Comparison of ENCODE assay signal across 21 cellular contexts in the genomic region with DNA sequence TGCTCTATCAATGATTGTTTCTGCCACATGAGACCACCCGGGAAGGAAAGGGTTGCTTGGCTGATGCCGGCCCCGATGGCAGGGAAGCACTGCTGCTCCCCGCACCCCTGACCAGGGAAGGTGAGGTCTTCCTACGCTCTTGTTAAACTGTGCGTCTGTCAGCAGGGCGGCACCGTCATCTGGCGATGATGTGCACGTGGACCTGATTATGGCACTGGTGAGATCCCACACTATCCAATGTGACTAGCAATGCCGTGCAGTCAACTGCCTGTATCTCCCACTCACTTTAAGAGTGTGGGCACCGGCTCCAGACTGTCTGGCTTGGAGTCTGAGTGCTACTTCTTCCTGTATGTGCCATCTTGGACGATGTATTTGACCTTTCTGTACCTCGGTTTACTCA.
DNase-seq lines count a peak whose midpoint lies in the region; FAIRE-seq and TF ChIP-seq lines count a peak whose summit lies in the region.
"Had no signal": no experiment of that assay in that cellular context is flagged by ENCODE, and none has a peak within 500 bp of the region (broad histone marks: within the 10 kb centered on the region; RNA-seq: fewer than 3 reads in every experiment).

No MANE protein-coding gene starts in this region.

- no peak for TF ChIP-seq POLR2A in H1 (IDR thresholded peaks at IDR 0.05; ENCODE audit: control extremely low read depth in 1 of 2, low read depth in 2 of 2, low read length in 2 of 2)

- no peak overlapping the region; the same call in 1 of the 2 replicates for H4K8ac ChIP-seq in H1 (ENCODE audit: extremely low read depth, insufficient read depth, low read length)

- no peaks in the 10 kb centered on the region for H3K36me3 ChIP-seq in bronchial epithelial cell (ENCODE audit: control insufficient read depth, insufficient read depth, low read length)
- H3K36me3 ChIP-seq in H1 (ENCODE audit: control insufficient read depth in 2 of 4, insufficient read depth in 4 of 4, low read length in 3 of 4): no peaks in the 10 kb centered on the region

- H3K79me2 ChIP-seq in H1 (ENCODE audit: control insufficient read depth in 1 of 2, insufficient read depth in 2 of 2, low read length in 2 of 2): no peaks in the 10 kb centered on the region

- no peak overlapping the region for H2AK5ac ChIP-seq in H1 (ENCODE audit: low read depth, low read length)

- TF ChIP-seq CTCF in bronchial epithelial cell (IDR thresholded peaks at IDR 0.05; ENCODE audit: insufficient read depth, low read length, severe bottlenecking) (no peak), H1 (IDR thresholded peaks at IDR 0.05; ENCODE audit: control extremely low read depth in 1 of 3, insufficient read depth in 1 of 3, low read depth in 1 of 3, low read length in 3 of 3) (no peak)

- no peak overlapping the region for H3K9ac ChIP-seq in H1 (replicated peaks in 1 of 4; ENCODE audit: extremely low read depth in 1 of 4, low read depth in 3 of 4, low read length in 3 of 4)
- H3K9ac ChIP-seq: GM23248 had no signal

- no peak for DNase-seq in activated naive CD4-positive, alpha-beta T cell treated with anti-CD3 and anti-CD28 coated beads for 36 hours
- DNase-seq in bronchial epithelial cell (ENCODE audit: low read depth) (no peak), H1 (ENCODE audit: low read depth in 1 of 2, low spot score in 2 of 2) (no peak), putamen (ENCODE audit: low spot score) (peak; percentile 64)
- DNase-seq in stimulated activated CD4-positive, alpha-beta T cell treated with anti-CD3 and anti-CD28 coated beads, Interleukin-4, amount 100 ng/mL, for 24 hours: no peak
- DNase-seq in stimulated activated CD8-positive, alpha-beta memory T cell treated with anti-CD3 and anti-CD28 coated beads, Interleukin-4, amount 100 ng/mL, for 48 hours: no peak
- DNase-seq: AML-193; CD4-positive, alpha-beta T cell; DMS153; DMS79; GDM1; GM23248; HCEC 1CT had no signal

- no peak overlapping the region for H2BK15ac ChIP-seq in H1 (ENCODE audit: low read length)

- H3K4me2 ChIP-seq in H1 (ENCODE audit: insufficient read depth in 1 of 2, low read depth in 2 of 2, low read length in 2 of 2): no peak overlapping the region

- H3K4me3 Mint-ChIP-seq in activated naive CD4-positive, alpha-beta T cell treated with anti-CD3 and anti-CD28 coated beads, Interleukin-2, amount 50 U/mL, for 24 hours: peak overlapping the region; percentile 49
- no peak overlapping the region for H3K4me3 Mint-ChIP-seq in activated naive CD4-positive, alpha-beta T cell treated with anti-CD3 and anti-CD28 coated beads for 36 hours
- H3K4me3 Mint-ChIP-seq: CD4-positive, alpha-beta T cell had no signal

- H3K14ac ChIP-seq in H1 (ENCODE audit: insufficient read length): no peak overlapping the region

- H3K23ac ChIP-seq in H1 (ENCODE audit: insufficient read length): no peak overlapping the region

- no peak overlapping the region for H2BK120ac ChIP-seq in H1 (replicated peaks; ENCODE audit: low read depth, low read length)

- TF ChIP-seq EP300 in H1 (IDR thresholded peaks at IDR 0.05; ENCODE audit: borderline replicate concordance in 1 of 2, low read depth in 2 of 2, low read length in 2 of 2): no peak

- H3K27ac ChIP-seq in H1 (ENCODE audit: low read depth, low read length): no peak overlapping the region
- H3K27ac ChIP-seq: 22Rv1, A549, C4-2B, GM23248, HL-60 had no signal

- H3K56ac ChIP-seq in H1 (replicated peaks; ENCODE audit: insufficient read length, low read depth, low read length): no peak overlapping the region

- no peak overlapping the region for H3K4me3 ChIP-seq in bronchial epithelial cell (ENCODE audit: low read depth, low read length)
- no peak overlapping the region for H3K4me3 ChIP-seq in H1 (ENCODE audit: extremely low read depth in 1 of 4, insufficient read depth in 2 of 4, low read depth in 3 of 4, low read length in 4 of 4)

- CTCF ChIA-PET in activated naive CD4-positive, alpha-beta T cell treated with anti-CD3 and anti-CD28 coated beads for 36 hours (lab: Charles Lee): no interaction called here
- CTCF ChIA-PET in H1 (lab: Charles Lee; ENCODE audit: partially characterized antibody): interaction anchor here (0.6 to 3.6 kb wide), 11 partner anchors 9 to 267 kb away, joined by 3 to 35 read pairs (median 5); no protein-coding TSS in a partner anchor

- H2BK20ac ChIP-seq in H1 (ENCODE audit: low read length): no peak overlapping the region

- H4K5ac ChIP-seq in H1 (ENCODE audit: insufficient read length, low read depth, low read length): no peak overlapping the region

- H3K23me2 ChIP-seq in H1 (ENCODE audit: low read depth, low read length): no peaks in the 10 kb centered on the region

- H4K20me1 ChIP-seq in H1 (replicated peaks in 1 of 2; ENCODE audit: control insufficient read depth in 1 of 2, insufficient read depth in 2 of 2, low read length in 2 of 2): no peaks in the 10 kb centered on the region

- intact Hi-C loops in activated naive CD4-positive, alpha-beta T cell treated with anti-CD3 and anti-CD28 coated beads for 36 hours (cut with micrococcal nuclease): loop anchor here (2.0 to 5.0 kb wide), 4 partner anchors 575 to 1530 kb away; no protein-coding TSS in a partner anchor

- no peak overlapping the region for H3K18ac ChIP-seq in H1 (ENCODE audit: extremely low read depth, low read length)

- WGBS in H1 (ENCODE audit: extremely low coverage in 1 of 2, insufficient coverage in 1 of 2, insufficient read length in 1 of 2, insufficient replicate concordance in 2 of 2, low coverage in 1 of 2, low lambda C conversion rate in 2 of 2, missing lambda C conversion rate in 1 of 2), 2 experiments: 94% methylated on average over 14 of the region's 14 CpGs; no CpG with 5 or more reads in 1 of the 2 experiments

- no peak overlapping the region for H2AFZ ChIP-seq in H1 (ENCODE audit: low read length)

- no peak overlapping the region for H3K4ac ChIP-seq in H1 (replicated peaks; ENCODE audit: insufficient read length, low read depth, low read length)

- TF ChIP-seq RAD21 in H1 (IDR thresholded peaks at IDR 0.05 in 1 of 2, conservative IDR thresholded peaks at IDR 0.05 in 1 of 2; ENCODE audit: low read depth in 2 of 2, low read length in 2 of 2): no peak

- no peaks in the 10 kb centered on the region for H3K36me3 Mint-ChIP-seq in activated naive CD4-positive, alpha-beta T cell treated with anti-CD3 and anti-CD28 coated beads, Interleukin-2, amount 50 U/mL, for 24 hours
- no peaks in the 10 kb centered on the region for H3K36me3 Mint-ChIP-seq in activated naive CD4-positive, alpha-beta T cell treated with anti-CD3 and anti-CD28 coated beads for 36 hours (ENCODE audit: low read depth)

- H3K4me1 Mint-ChIP-seq in activated naive CD4-positive, alpha-beta T cell treated with anti-CD3 and anti-CD28 coated beads, Interleukin-2, amount 50 U/mL, for 24 hours: no peaks in the 10 kb centered on the region
- peaks cover 4% of the 10 kb centered on the region for H3K4me1 Mint-ChIP-seq in activated naive CD4-positive, alpha-beta T cell treated with anti-CD3 and anti-CD28 coated beads for 36 hours (ENCODE audit: low read depth)

- H3K27me3 ChIP-seq in bronchial epithelial cell (ENCODE audit: control insufficient read depth, insufficient read depth, low read length): no peaks in the 10 kb centered on the region
- no peaks in the 10 kb centered on the region for H3K27me3 ChIP-seq in H1 (replicated peaks in 1 of 4; ENCODE audit: control insufficient read depth in 3 of 4, extremely low read depth in 1 of 4, insufficient read depth in 3 of 4, low read length in 3 of 4)

- peaks cover 0 to 8% (median 2%) of the 10 kb centered on the region in 4 experiments; a peak in 3 of 7 replicates for H3K4me1 ChIP-seq in H1 (replicated peaks in 1 of 4; ENCODE audit: control insufficient read depth in 3 of 4, insufficient read depth in 4 of 4, low read length in 3 of 4)
- H3K4me1 ChIP-seq: A549 had no signal

- POLR2A ChIA-PET in H1 (lab: Charles Lee; ENCODE audit: partially characterized antibody): no interaction called here

- H2BK5ac ChIP-seq in H1 (ENCODE audit: low read depth, low read length): no peak overlapping the region

- FAIRE-seq in bronchial epithelial cell (lab: Jason Lieb, UNC): peak; percentile 76
- FAIRE-seq in H1 (lab: Jason Lieb, UNC): no peak
- FAIRE-seq: A549, GM12892, GM18507, H54 had no signal

- H3K27me3 Mint-ChIP-seq in activated naive CD4-positive, alpha-beta T cell treated with anti-CD3 and anti-CD28 coated beads, Interleukin-2, amount 50 U/mL, for 24 hours: peaks cover 2% of the 10 kb centered on the region
- peaks cover 3% of the 10 kb centered on the region for H3K27me3 Mint-ChIP-seq in activated naive CD4-positive, alpha-beta T cell treated with anti-CD3 and anti-CD28 coated beads for 36 hours (ENCODE audit: low read depth)

- H3K9me3 ChIP-seq in H1 (ENCODE audit: insufficient read depth in 2 of 2, low read depth in 1 of 2, low read length in 1 of 2): no peaks in the 10 kb centered on the region
- H3K9me3 ChIP-seq: A549 had no signal

- H3K9me3 Mint-ChIP-seq in activated naive CD4-positive, alpha-beta T cell treated with anti-CD3 and anti-CD28 coated beads, Interleukin-2, amount 50 U/mL, for 24 hours: no peaks in the 10 kb centered on the region
- no peaks in the 10 kb centered on the region for H3K9me3 Mint-ChIP-seq in activated naive CD4-positive, alpha-beta T cell treated with anti-CD3 and anti-CD28 coated beads for 36 hours
- H3K9me3 Mint-ChIP-seq: CD4-positive, alpha-beta T cell had no signal

- H3K27ac Mint-ChIP-seq in activated naive CD4-positive, alpha-beta T cell treated with anti-CD3 and anti-CD28 coated beads, Interleukin-2, amount 50 U/mL, for 24 hours: no peak overlapping the region
- no peak overlapping the region for H3K27ac Mint-ChIP-seq in activated naive CD4-positive, alpha-beta T cell treated with anti-CD3 and anti-CD28 coated beads for 36 hours
- H3K27ac Mint-ChIP-seq: CD4-positive, alpha-beta T cell had no signal

- H3K79me1 ChIP-seq in H1 (ENCODE audit: low read depth, low read length): no peaks in the 10 kb centered on the region

- H4K91ac ChIP-seq in H1 (replicated peaks; ENCODE audit: insufficient read length, low read length): no peak overlapping the region

- H2BK12ac ChIP-seq in H1 (ENCODE audit: low read depth, low read length): peak overlapping the region; percentile 79; the same call in 1 of the 2 replicates

TF ChIP-seq in H1, 55 proteins besides CTCF, POLR2A, EP300 and RAD21:
- no peak for TF ChIP-seq SUZ12 (IDR thresholded peaks at IDR 0.05; ENCODE audit: low read length)
- no peak for TF ChIP-seq KDM5A (IDR thresholded peaks at IDR 0.05; ENCODE audit: low read length)
- TF ChIP-seq RBBP5 (IDR thresholded peaks at IDR 0.05; ENCODE audit: borderline replicate concordance, low read depth, low read length): no peak
TF ChIP-seq in H1: peak in this region for 0.
